14 cellular contexts compared by ENCODE assay signal in the genomic region with DNA sequence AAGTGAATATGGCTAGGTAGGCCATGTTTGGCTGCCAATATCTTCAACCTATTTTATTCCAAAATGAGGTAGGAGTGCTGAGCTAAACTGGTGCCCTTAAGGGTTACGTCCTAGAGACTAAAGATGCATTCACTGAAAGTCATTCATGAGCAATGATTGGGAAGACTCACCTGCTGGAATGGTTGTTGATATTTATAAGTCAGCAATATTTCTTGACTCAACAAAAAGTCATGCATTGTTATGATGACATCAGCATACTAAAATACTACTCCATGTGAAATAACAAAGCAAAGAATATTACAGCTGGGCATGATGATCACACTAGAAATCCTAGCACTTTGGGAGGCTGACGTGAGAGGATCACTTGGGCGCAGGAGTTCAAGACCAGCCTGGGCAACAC. TPM values are rescaled to one million over a fixed set of nuclear protein-coding genes. Genes with fewer than 3 reads are reported as not detected.
DNase-seq lines count a peak whose midpoint lies in the region; ATAC-seq, FAIRE-seq and TF ChIP-seq lines count a peak whose summit lies in the region.
"Had no signal": no experiment of that assay in that cellular context is flagged by ENCODE, and none has a peak within 500 bp of the region (broad histone marks: within the 10 kb centered on the region; RNA-seq: fewer than 3 reads in every experiment).

No MANE protein-coding gene starts in this region.

- no peaks in the 10 kb centered on the region for H3K27me3 Mint-ChIP-seq in type B pancreatic cell

- CTCF ChIA-PET in HepG2 (lab: Yijun Ruan, JAX; ENCODE audit: low intra/inter-chr PET ratio, low total read pairs): no interaction called here

- no peak overlapping the region for H3K4me3 Mint-ChIP-seq in type B pancreatic cell

- H3K4me3 ChIP-seq in HepG2 (replicated peaks in 1 of 3; ENCODE audit: insufficient read depth in 1 of 3, low read depth in 2 of 3, low read length in 3 of 3) (no peak overlapping the region), right lobe of liver (no peak overlapping the region), gastroesophageal sphincter (no peak overlapping the region), esophagus squamous epithelium (no peak overlapping the region)
- H3K4me3 ChIP-seq: BLaER1 treated with 17β-estradiol and CSF1 and Interleukin-3, amounts not matched to agents 10 nM and 100 nM; SJSA1 had no signal

- H3K4me1 ChIP-seq in HepG2 (ENCODE audit: insufficient read depth, low read length): peaks cover 34% of the 10 kb centered on the region
- no peaks in the 10 kb centered on the region for H3K4me1 ChIP-seq in right lobe of liver
- H3K4me1 ChIP-seq in foreskin keratinocyte: no peaks in the 10 kb centered on the region
- H3K4me1 ChIP-seq in gastroesophageal sphincter: no peaks in the 10 kb centered on the region
- H3K4me1 ChIP-seq in esophagus squamous epithelium: no peaks in the 10 kb centered on the region
- H3K4me1 ChIP-seq: SJSA1 had no signal

- H3K9ac ChIP-seq in HepG2 (ENCODE audit: insufficient read depth, low read depth, low read length): no peak overlapping the region
- H3K9ac ChIP-seq: BLaER1 treated with 17β-estradiol and CSF1 and Interleukin-3, amounts not matched to agents 10 nM and 100 nM had no signal

- in situ Hi-C loops in HepG2 (cut with HindIII; ENCODE audit: extremely low pct_ligation_motif_present, low pct_unique_long_range_greater_than_20kb): no loop called here

- H2AFZ ChIP-seq in HepG2 (ENCODE audit: low read length): no peak overlapping the region

- no peaks in the 10 kb centered on the region for H3K9me3 ChIP-seq in HepG2 (ENCODE audit: low read length)
- no peaks in the 10 kb centered on the region for H3K9me3 ChIP-seq in right lobe of liver
- H3K9me3 ChIP-seq in gastroesophageal sphincter: no peaks in the 10 kb centered on the region
- no peaks in the 10 kb centered on the region for H3K9me3 ChIP-seq in esophagus squamous epithelium
- H3K9me3 ChIP-seq: SJSA1 had no signal

- H3K36me3 ChIP-seq in HepG2 (replicated peaks in 1 of 2; ENCODE audit: control insufficient read depth in 1 of 2, insufficient read depth in 2 of 2, low read length in 2 of 2): no peaks in the 10 kb centered on the region
- no peaks in the 10 kb centered on the region for H3K36me3 ChIP-seq in right lobe of liver
- no peaks in the 10 kb centered on the region for H3K36me3 ChIP-seq in gastroesophageal sphincter
- no peaks in the 10 kb centered on the region for H3K36me3 ChIP-seq in esophagus squamous epithelium
- H3K36me3 ChIP-seq: BLaER1 treated with 17β-estradiol and CSF1 and Interleukin-3, amounts not matched to agents 10 nM and 100 nM; SJSA1 had no signal

- no peak overlapping the region for H3K4me2 ChIP-seq in HepG2 (ENCODE audit: low read depth, low read length)

- H3K36me3 Mint-ChIP-seq in type B pancreatic cell: no peaks in the 10 kb centered on the region

- no peak overlapping the region for H3K27ac ChIP-seq in HepG2 (ENCODE audit: extremely low read length, insufficient read depth, low read length)
- no peak overlapping the region for H3K27ac ChIP-seq in right lobe of liver
- H3K27ac ChIP-seq in foreskin keratinocyte: no peak overlapping the region
- H3K27ac ChIP-seq in gastroesophageal sphincter: no peak overlapping the region
- no peak overlapping the region for H3K27ac ChIP-seq in esophagus squamous epithelium
- H3K27ac ChIP-seq: HL-60, SJSA1 had no signal

- peaks cover 9% of the 10 kb centered on the region for H3K4me1 Mint-ChIP-seq in type B pancreatic cell (ENCODE audit: unreplicated experiment)

- DNase-seq in HepG2 (ENCODE audit: low spot score): no peak
- DNase-seq in right lobe of liver: no peak
- peak; percentile 87 for DNase-seq in RKO (ENCODE audit: low spot score)
- DNase-seq in foreskin keratinocyte: peak; percentile 47 to 80
- no peak for DNase-seq in type B pancreatic cell (ENCODE audit: extremely low spot score, unreplicated experiment)
- DNase-seq in stimulated activated CD4-positive, alpha-beta T cell treated with anti-CD3 and anti-CD28 coated beads, Interleukin-4, amount 100 ng/mL, for 4 hours: no peak
- no peak for DNase-seq in esophagus squamous epithelium (lab: John Stamatoyannopoulos, UW)
- DNase-seq: NCI-H1417 treated with DMSO at 0.1 percent for 48 hours; NCI-H1930; NK-92 treated with Interleukin-12 subunit alpha and Interleukin-12 subunit beta, amount 100 ng/mL, for 24 hours had no signal

- intact Hi-C loops in HepG2 (cut with micrococcal nuclease; ENCODE audit: unreplicated experiment) (no loop called here), right lobe of liver (cut with DNase I) (no loop called here), esophagus squamous epithelium (cut with DNase I) (no loop called here)

- no peaks in the 10 kb centered on the region for H3K9me3 Mint-ChIP-seq in type B pancreatic cell

- TF ChIP-seq POLR2A in HepG2 (IDR thresholded peaks at IDR 0.05; ENCODE audit: insufficient read depth in 1 of 2, low read depth in 2 of 2, low read length in 2 of 2): no peak
- TF ChIP-seq POLR2A in right lobe of liver (IDR thresholded peaks at IDR 0.05): no peak
- TF ChIP-seq POLR2A in gastroesophageal sphincter (IDR thresholded peaks at IDR 0.05): no peak
- no peak for TF ChIP-seq POLR2A in esophagus squamous epithelium (IDR thresholded peaks at IDR 0.05)

- TF ChIP-seq RAD21 in HepG2 (CRISPR knock-in tag; IDR thresholded peaks at IDR 0.05): no peak

- TF ChIP-seq CTCF in HepG2 (CRISPR knock-in tag; IDR thresholded peaks at IDR 0.05) (no peak), right lobe of liver (IDR thresholded peaks at IDR 0.05) (no peak), foreskin keratinocyte (conservative IDR thresholded peaks at IDR 0.05) (no peak), type B pancreatic cell (conservative IDR thresholded peaks at IDR 0.05) (no peak), gastroesophageal sphincter (IDR thresholded peaks at IDR 0.05) (no peak), esophagus squamous epithelium (IDR thresholded peaks at IDR 0.05) (no peak)

- TF ChIP-seq EP300 in HepG2 (IDR thresholded peaks at IDR 0.05; ENCODE audit: low read depth in 2 of 2, low read length in 2 of 2) (no peak), HepG2 (CRISPR knock-in tag; IDR thresholded peaks at IDR 0.05; ENCODE audit: borderline replicate concordance) (no peak), gastroesophageal sphincter (IDR thresholded peaks at IDR 0.05) (no peak)

- H4K20me1 ChIP-seq in HepG2 (ENCODE audit: insufficient read depth, low read length): no peaks in the 10 kb centered on the region
- H4K20me1 ChIP-seq: BLaER1 treated with 17β-estradiol and CSF1 and Interleukin-3, amounts not matched to agents 10 nM and 100 nM had no signal

- FAIRE-seq in HepG2 (lab: Jason Lieb, UNC): no peak

- H3K27me3 ChIP-seq in HepG2 (ENCODE audit: control insufficient read depth in 1 of 2, insufficient read depth in 2 of 2, low read length in 2 of 2) (no peaks in the 10 kb centered on the region; a peak in 1 of 5 replicates), right lobe of liver (no peaks in the 10 kb centered on the region), foreskin keratinocyte (no peaks in the 10 kb centered on the region), gastroesophageal sphincter (no peaks in the 10 kb centered on the region), esophagus squamous epithelium (no peaks in the 10 kb centered on the region)
- H3K27me3 ChIP-seq: BLaER1 treated with 17β-estradiol and CSF1 and Interleukin-3, amounts not matched to agents 10 nM and 100 nM; SJSA1 had no signal

- no peaks in the 10 kb centered on the region for H3K79me2 ChIP-seq in HepG2 (ENCODE audit: insufficient read depth, low read length)

- POLR2A ChIA-PET in HepG2 (lab: Yijun Ruan, JAX): interaction anchor here (1.2 to 1.9 kb wide), 2 partner anchors 10 to 20 kb away, joined by 10 to 11 read pairs; no protein-coding TSS in a partner anchor

- WGBS in HepG2 (ENCODE audit: low lambda C conversion rate): 89% methylated on average over 3 of the region's 3 CpGs
- 94% methylated on average over 3 of the region's 3 CpGs for WGBS in right lobe of liver (ENCODE audit: insufficient coverage, low coverage, low lambda C conversion rate, missing lambda C conversion rate)
- 85 to 93% methylated on average over 2 to 3 of the region's 3 CpGs for WGBS in gastroesophageal sphincter (ENCODE audit: low coverage in 1 of 2), 2 donors
- WGBS in esophagus squamous epithelium, 2 donors: 69 to 89% methylated on average over 3 of the region's 3 CpGs

- H3K27ac Mint-ChIP-seq in type B pancreatic cell: peak overlapping the region; percentile 84

- BruUV-seq in HepG2 (replicated peaks; lab: Mats Ljungman, UMichigan): no TSS peak

- ATAC-seq in HepG2 (no peak), right lobe of liver (no peak), foreskin keratinocyte (peak; percentile 77), gastroesophageal sphincter (no peak)

RNA-seq across cellular contexts. Expression of a gene that starts 17.6 kb away (rescaled TPM):
- total RNA-seq in HepG2 (2016; rRNA removed; fragmentation: Illumina TruSeq; extraction: Trizol) (55.2 and 93.0 TPM in 2 replicates), right lobe of liver (10 to 100 TPM; 14.6 to 20.8 (median 19.0) TPM), foreskin keratinocyte (48.5 and 56.8 TPM in 2 replicates), type B pancreatic cell (ENCODE audit: low replicate concordance) (47.5 and 51.8 TPM in 2 replicates), gastroesophageal sphincter (10 to 100 TPM; 28.8 to 41.6 (median 31.2) TPM), esophagus squamous epithelium (10 to 100 TPM; 27.7 to 49.4 (median 40.6) TPM)
- 10.5 and 11.6 TPM in 2 replicates for total RNA-seq in HepG2 (2016; cell fraction: cytosol; rRNA removed; fragmentation: Illumina TruSeq; extraction: Trizol; ENCODE audit: low read depth)
- total RNA-seq in HepG2 (2016; cell fraction: insoluble cytoplasmic fraction; rRNA removed; fragmentation: Illumina TruSeq; extraction: Trizol): 53.1 and 86.9 TPM in 2 replicates
- total RNA-seq in HepG2 (2016; cell fraction: membrane; rRNA removed; fragmentation: Illumina TruSeq; extraction: Trizol): 26.2 and 29.5 TPM in 2 replicates
- 55.4 and 57.9 TPM in 2 replicates for total RNA-seq in HepG2 (2016; cell fraction: nucleus; rRNA removed; fragmentation: Illumina TruSeq; extraction: Trizol)
- polyA plus RNA-seq in HepG2 (2011; rRNA removed) (24.5 and 29.8 TPM in 2 replicates), foreskin keratinocyte (8.8 and 11.8 TPM in 2 replicates)
- polyA plus RNA-seq in HepG2 (2011; cell fraction: cytosol; rRNA removed): 15.6 and 20.2 TPM in 2 replicates
- polyA plus RNA-seq in HepG2 (2011; cell fraction: nucleus; rRNA removed): 19.1 and 21.8 TPM in 2 replicates
- polyA plus RNA-seq in HepG2 (2012): 28.8 and 33.6 TPM in 2 replicates
- 1.2 and 1.7 TPM in 2 replicates for polyA plus RNA-seq in HepG2 (2016; cell fraction: cytosol; fragmentation: Illumina TruSeq; extraction: Trizol; ENCODE audit: low read depth)
- polyA plus RNA-seq in HepG2 (2016; cell fraction: insoluble cytoplasmic fraction; fragmentation: Illumina TruSeq; extraction: Trizol; ENCODE audit: low read depth): 63.9 and 66.2 TPM in 2 replicates
- 5.1 and 6.2 TPM in 2 replicates for polyA plus RNA-seq in HepG2 (2016; cell fraction: membrane; fragmentation: Illumina TruSeq; extraction: Trizol; ENCODE audit: low read depth)
- polyA plus RNA-seq in HepG2 (2016; cell fraction: nucleus; fragmentation: Illumina TruSeq; extraction: Trizol; ENCODE audit: insufficient read depth, low read depth): 50.4 and 54.2 TPM in 2 replicates
- polyA minus RNA-seq in HepG2 (2011; rRNA and poly(A)+ RNA removed; ENCODE audit: low replicate concordance): 43.1 and 56.1 TPM in 2 replicates
- 32.8 and 33.8 TPM in 2 replicates for polyA minus RNA-seq in HepG2 (2011; cell fraction: cytosol; rRNA and poly(A)+ RNA removed)
- polyA minus RNA-seq in HepG2 (2011; cell fraction: nucleus; rRNA and poly(A)+ RNA removed): 47.4 and 49.2 TPM in 2 replicates

Comparison
In these comparisons a context has a peak if more than half of its experiments do, and no peak if none do; other contexts are left out.
1. DNase-seq: peak in RKO (single experiment) and foreskin keratinocyte (2 of 2); none in HepG2 (single experiment), right lobe of liver (0 of 3), type B pancreatic cell (single experiment), stimulated activated CD4-positive, alpha-beta T cell treated with anti-CD3 and anti-CD28 coated beads, Interleukin-4, amount 100 ng/mL, for 4 hours (0 of 2) and esophagus squamous epithelium (single experiment).